Comparison of ENCODE assay signal across 1 cellular context in genomic region chr10:117163954-117164292, GRCh38.
TF ChIP-seq lines count a peak whose summit lies in the region.

No MANE protein-coding gene starts in this region.

TF ChIP-seq in H1, 55 proteins besides CTCF, POLR2A, EP300 and RAD21:
- no peak for TF ChIP-seq POU5F1 (IDR thresholded peaks at IDR 0.05; ENCODE audit: low read depth, low read length)
- TF ChIP-seq RNF2 (IDR thresholded peaks at IDR 0.05; ENCODE audit: borderline replicate concordance, low read depth, low read length, missing control alignments, poor library complexity, severe bottlenecking) = peak; percentile 73
- no peak for TF ChIP-seq SAP30 (IDR thresholded peaks at IDR 0.05; ENCODE audit: insufficient read depth, insufficient replicate concordance, low read length)
- peak; percentile 65 for TF ChIP-seq EZH2 (IDR thresholded peaks at IDR 0.05; ENCODE audit: low read depth, low read length, severe bottlenecking)
- TF ChIP-seq TCF12 (IDR thresholded peaks at IDR 0.05; ENCODE audit: low read depth, low read length) = no peak
- TF ChIP-seq SUZ12 (IDR thresholded peaks at IDR 0.05; ENCODE audit: low read length) = no peak
- TF ChIP-seq BRCA1 (IDR thresholded peaks at IDR 0.05; ENCODE audit: low read depth, low read length) = no peak
- no peak for TF ChIP-seq CTBP2 (IDR thresholded peaks at IDR 0.05; ENCODE audit: borderline replicate concordance, insufficient read depth, insufficient read length, low read length)
- no peak for TF ChIP-seq NRF1 (IDR thresholded peaks at IDR 0.05; ENCODE audit: low read depth, low read length)
- no peak for TF ChIP-seq BACH1 (IDR thresholded peaks at IDR 0.05; ENCODE audit: low read length)
- no peak for TF ChIP-seq HDAC2 (IDR thresholded peaks at IDR 0.05; ENCODE audit: borderline replicate concordance in 1 of 2, low read depth in 2 of 2, low read length in 2 of 2)
- no peak for TF ChIP-seq KDM4A (IDR thresholded peaks at IDR 0.05; ENCODE audit: low read depth, low read length, severe bottlenecking)
